In the genomic region with DNA sequence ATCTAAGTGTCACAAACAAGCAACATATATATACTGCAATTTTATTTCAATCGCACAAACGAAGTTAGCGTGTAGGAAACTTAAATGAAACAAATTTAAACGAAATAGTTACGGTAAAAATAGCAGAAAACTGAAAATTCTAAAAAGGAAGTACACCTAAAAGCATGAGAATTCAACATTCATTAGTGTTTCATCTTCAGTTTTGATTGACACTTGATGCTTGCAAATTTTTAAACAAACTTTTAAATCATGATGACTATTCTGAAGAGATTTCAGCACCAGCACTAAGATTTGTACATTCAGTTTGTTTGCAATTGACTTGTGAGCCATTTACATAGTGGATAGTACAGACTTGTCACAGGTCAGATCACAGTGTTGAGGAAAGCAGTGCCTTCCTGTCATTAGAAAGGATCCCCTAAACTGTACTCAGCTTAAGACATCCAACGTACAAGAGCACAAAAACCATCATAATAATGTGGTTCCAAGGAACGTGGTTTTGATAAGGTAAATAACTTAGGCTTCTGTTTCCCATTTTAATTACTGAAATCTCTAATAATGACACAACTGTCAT, we compare ENCODE assay signal across 1 cellular context.
A peak's percentile ranks its signal among the peaks of the same experiment; 100 is the strongest.
TF ChIP-seq lines count a peak whose summit lies in the region.

No MANE protein-coding gene starts in this region.

TF ChIP-seq in GM12878, 131 proteins besides CTCF, POLR2A, EP300 and RAD21:
- no peak for TF ChIP-seq KDM1A (IDR thresholded peaks at IDR 0.05; ENCODE audit: borderline replicate concordance)
- TF ChIP-seq, protein P1, sequence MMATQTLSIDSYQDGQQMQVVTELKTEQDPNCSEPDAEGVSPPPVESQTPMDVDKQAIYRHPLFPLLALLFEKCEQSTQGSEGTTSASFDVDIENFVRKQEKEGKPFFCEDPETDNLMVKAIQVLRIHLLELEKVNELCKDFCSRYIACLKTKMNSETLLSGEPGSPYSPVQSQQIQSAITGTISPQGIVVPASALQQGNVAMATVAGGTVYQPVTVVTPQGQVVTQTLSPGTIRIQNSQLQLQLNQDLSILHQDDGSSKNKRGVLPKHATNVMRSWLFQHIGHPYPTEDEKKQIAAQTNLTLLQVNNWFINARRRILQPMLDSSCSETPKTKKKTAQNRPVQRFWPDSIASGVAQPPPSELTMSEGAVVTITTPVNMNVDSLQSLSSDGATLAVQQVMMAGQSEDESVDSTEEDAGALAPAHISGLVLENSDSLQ (IDR thresholded peaks at IDR 0.05) = peak; percentile 64; the same call in 1 of the 2 replicates
- no peak for TF ChIP-seq HDGF (IDR thresholded peaks at IDR 0.05)
TF ChIP-seq in GM12878: peak in this region for 1.
